In the genomic region with DNA sequence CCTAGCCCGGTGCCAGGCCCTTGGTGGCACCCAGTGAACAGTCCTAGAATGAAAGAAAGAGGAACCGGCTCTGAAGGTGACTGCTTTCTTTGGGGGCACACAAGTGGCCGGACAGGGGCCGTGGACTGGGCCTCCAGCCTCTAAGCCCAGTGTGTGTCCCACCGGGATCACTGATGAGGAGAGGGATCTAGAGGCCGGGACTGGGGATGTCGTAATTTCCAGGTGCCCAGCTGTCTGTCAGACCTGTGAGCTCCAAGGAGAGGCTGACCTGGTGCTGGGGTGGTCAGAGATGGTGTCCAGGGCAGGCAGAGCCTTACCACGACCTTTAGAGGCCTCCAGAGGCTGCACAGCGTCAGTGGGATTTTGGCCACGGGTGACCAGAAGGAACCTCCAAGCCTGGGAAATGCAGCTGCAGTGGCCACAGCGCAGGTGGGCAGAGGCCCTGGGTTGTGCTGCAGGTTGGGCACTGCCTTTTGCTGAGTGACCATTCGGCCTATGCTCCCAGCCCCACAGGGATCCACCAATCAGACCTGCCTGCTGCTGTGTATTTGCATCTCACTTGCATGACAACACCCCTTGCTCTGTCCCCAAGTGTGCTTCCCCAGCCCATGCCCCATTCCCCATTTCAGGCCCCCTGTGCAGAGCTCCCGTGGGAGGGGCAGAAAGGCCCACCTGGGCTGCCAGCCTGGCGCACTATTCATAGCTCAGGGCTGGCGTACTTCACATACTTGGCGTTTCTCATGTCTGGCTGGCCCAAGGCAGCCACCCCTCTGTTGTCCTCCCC, we compare ENCODE assay signal across 21 cellular contexts. TPM values are rescaled to one million over a fixed set of nuclear protein-coding genes. Genes with fewer than 3 reads are reported as not detected.
DNase-seq lines count a peak whose midpoint lies in the region; ATAC-seq, FAIRE-seq and TF ChIP-seq lines count a peak whose summit lies in the region.
"Had no signal": no experiment of that assay in that cellular context is flagged by ENCODE, and none has a peak within 500 bp of the region (broad histone marks: within the 10 kb centered on the region; RNA-seq: fewer than 3 reads in every experiment).

No MANE protein-coding gene starts in this region.

- peaks cover 27% of the 10 kb centered on the region for H3K4me1 ChIP-seq in HUES48 (ENCODE audit: control insufficient read depth, insufficient read depth, low read length)
- peaks cover 49% of the 10 kb centered on the region for H3K4me1 ChIP-seq in stomach smooth muscle (ENCODE audit: control insufficient read depth, insufficient read depth, low read length)
- H3K4me1 ChIP-seq: thyroid gland had no signal

- TF ChIP-seq CTCF in dorsolateral prefrontal cortex (IDR thresholded peaks at IDR 0.05 in 54 of 56, conservative IDR thresholded peaks at IDR 0.05 in 2 of 56; ENCODE audit: low read depth in 1 of 56, partially characterized antibody in 56 of 56) (no peak), D721Med (IDR thresholded peaks at IDR 0.05; ENCODE audit: insufficient read depth, missing control alignments) (no peak)

- no peak for FAIRE-seq in D721Med (lab: Jason Lieb, UNC)
- FAIRE-seq: GM18507, islet of Langerhans had no signal

- intact Hi-C loops in dorsolateral prefrontal cortex (cut with DNase I) = loop anchor here in 1 of 2 donors (5.0 kb wide), 1 partner anchor 41 kb away; no protein-coding TSS in a partner anchor

- H3K27ac ChIP-seq in HUES48 (ENCODE audit: low read depth, low read length) = peak overlapping the region; percentile 78
- H3K27ac ChIP-seq in dorsolateral prefrontal cortex = peak overlapping the region in 58 of 59 donors; percentile 2 to 100 (median 76)
- H3K27ac ChIP-seq in stomach smooth muscle (ENCODE audit: low read length) = peak overlapping the region; percentile 69
- H3K27ac ChIP-seq: thyroid gland had no signal

- ATAC-seq in GM18502 (IDR thresholded peaks at IDR 0.05; ENCODE audit: poor library complexity, unreplicated experiment) = no peak
- ATAC-seq: CD8-positive, alpha-beta T cell; HCT116; natural killer cell had no signal

- no peak overlapping the region for H3K4me3 ChIP-seq in HUES48 (ENCODE audit: low read depth, low read length)
- peak overlapping the region in 3 of 59 donors; percentile 6 to 10 (median 10) for H3K4me3 ChIP-seq in dorsolateral prefrontal cortex
- peak overlapping the region in 1 of 2 donors; percentile 15 for H3K4me3 ChIP-seq in stomach smooth muscle (ENCODE audit: low read length in 2 of 2)
- H3K4me3 ChIP-seq: thyroid gland had no signal

- H3K36me3 ChIP-seq in HUES48 (ENCODE audit: control insufficient read depth, insufficient read depth, low read length) (no peaks in the 10 kb centered on the region), stomach smooth muscle (ENCODE audit: control insufficient read depth in 2 of 2, insufficient read depth in 2 of 2, low read length in 2 of 2) (no peaks in the 10 kb centered on the region)
- H3K36me3 ChIP-seq: thyroid gland had no signal

- DNase-seq in dorsolateral prefrontal cortex (no peak), iPS-NIHi11 (ENCODE audit: low spot score) (peak; percentile 89), cerebellum (ENCODE audit: low spot score) (no peak), D721Med (ENCODE audit: insufficient read length, low spot score) (no peak), DMS 273 (lab: John Stamatoyannopoulos, UW; ENCODE audit: unreplicated experiment) (no peak)
- DNase-seq: activated CD4-positive, alpha-beta T cell treated with anti-CD3 and anti-CD28 coated beads, Interleukin-2, amount 50 U/mL, for 4 hours; activated naive CD4-positive, alpha-beta T cell treated with anti-CD3 and anti-CD28 coated beads, Interleukin-2, amount 50 U/mL, for 16 hours; CD8-positive, alpha-beta T cell; Kasumi-1; natural killer cell; NCI-H1092 treated with DMSO at 0.1 percent for 48 hours; NCI-H2107; SHP77; T-helper 1 cell; thyroid gland had no signal

- no peaks in the 10 kb centered on the region for H3K27me3 ChIP-seq in HUES48 (ENCODE audit: control insufficient read depth, insufficient read depth, low read length)
- H3K27me3 ChIP-seq in dorsolateral prefrontal cortex = no peaks in the 10 kb centered on the region
- no peaks in the 10 kb centered on the region for H3K27me3 ChIP-seq in stomach smooth muscle (ENCODE audit: control insufficient read depth in 1 of 2, insufficient read depth in 2 of 2, low read length in 2 of 2)
- H3K27me3 ChIP-seq: thyroid gland had no signal

- H3K9me3 ChIP-seq in HUES48 (ENCODE audit: control insufficient read depth, insufficient read depth, low read length) = no peaks in the 10 kb centered on the region
- no peaks in the 10 kb centered on the region for H3K9me3 ChIP-seq in stomach smooth muscle (ENCODE audit: control insufficient read depth in 2 of 2, low read length in 2 of 2)
- H3K9me3 ChIP-seq: thyroid gland had no signal

- H3K9ac ChIP-seq in HUES48 (ENCODE audit: low read depth, low read length) = no peak overlapping the region
- H3K9ac ChIP-seq in stomach smooth muscle (ENCODE audit: low read length in 2 of 2) = peak overlapping the region in 1 of 2 donors; percentile 29

RNA-seq across cellular contexts. Expression of gene ARHGAP23, which starts 12.5 kb away (rescaled TPM):
- 100 to 1,000 TPM in 109 of 120 experiments, 10 to 100 TPM in 11; 93.2 to 496 (median 159) TPM for total RNA-seq in dorsolateral prefrontal cortex
- total RNA-seq in cerebellum = 35.2 TPM
